In the genomic region with DNA sequence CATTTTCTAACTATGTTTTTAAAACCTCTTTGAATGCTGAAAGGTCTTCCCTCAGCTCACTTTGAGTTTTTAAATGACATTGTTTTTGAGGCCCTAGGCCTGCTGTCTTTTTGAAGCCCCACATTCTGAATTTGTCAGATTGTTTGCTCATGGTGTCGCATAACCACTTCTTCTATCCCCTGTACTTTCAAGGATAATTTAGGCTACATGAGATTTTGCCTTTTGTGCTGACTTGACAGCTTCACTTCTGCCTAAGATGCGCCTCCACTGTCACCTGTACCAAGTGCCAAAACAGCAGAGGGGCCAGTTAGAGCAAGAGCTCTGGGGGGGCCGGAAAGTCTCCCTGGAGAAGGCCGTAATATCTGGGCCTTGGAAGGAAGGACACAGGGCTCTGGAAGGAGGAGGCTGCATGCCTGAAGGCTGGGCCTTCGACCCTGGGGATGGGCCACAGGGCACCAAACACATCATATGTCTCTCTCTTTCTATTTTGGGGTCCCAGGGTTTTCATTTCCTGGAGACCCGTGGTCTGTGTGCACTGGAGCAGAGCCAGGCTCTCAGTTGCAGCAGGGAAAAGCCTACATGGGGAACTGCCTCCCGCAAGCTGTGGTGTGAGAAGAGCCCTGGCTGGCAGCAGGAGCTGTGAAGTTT, we compare ENCODE assay signal across 18 cellular contexts. TPM values are rescaled to one million over a fixed set of nuclear protein-coding genes. Genes with fewer than 3 reads are reported as not detected.
DNase-seq lines count a peak whose midpoint lies in the region; ATAC-seq, FAIRE-seq and TF ChIP-seq lines count a peak whose summit lies in the region.
"Had no signal": no experiment of that assay in that cellular context is flagged by ENCODE, and none has a peak within 500 bp of the region (broad histone marks: within the 10 kb centered on the region; RNA-seq: fewer than 3 reads in every experiment).

No MANE protein-coding gene starts in this region.

- intact Hi-C loops in Caco-2 (cut with micrococcal nuclease; ENCODE audit: unreplicated experiment) = no loop called here
- intact Hi-C loops in OCI-LY7 (cut with micrococcal nuclease; ENCODE audit: unreplicated experiment) = loop anchor here (10.0 kb wide), 1 partner anchor 1722 kb away; no protein-coding TSS in a partner anchor

- DNase-seq in Caco-2 (no peak), GM19239 (ENCODE audit: insufficient read length, low spot score) (no peak), OCI-LY7 (ENCODE audit: low spot score) (peak; percentile 48), medulla oblongata (ENCODE audit: extremely low spot score) (peak; percentile 14), iPS-NIHi11 (ENCODE audit: low spot score) (no peak), NCI-H446 treated with DMSO at 0.1 percent for 48 hours (lab: John Stamatoyannopoulos, UW) (no peak), trophoblast cell (no peak)
- DNase-seq: activated naive CD8-positive, alpha-beta T cell treated with anti-CD3 and anti-CD28 coated beads, Interleukin-2, amount 50 U/mL, for 24 hours; AML-193; MM.1S; NCI-H2029; nucleus accumbens had no signal

- BruUV-seq in Caco-2 (replicated peaks; lab: Mats Ljungman, UMichigan) = TSS peak; percentile 5
- TSS peak; percentile 49 for BruUV-seq in OCI-LY7 (replicated peaks; lab: Mats Ljungman, UMichigan)

- no peaks in the 10 kb centered on the region for H3K9me3 ChIP-seq in Caco-2
- H3K9me3 ChIP-seq in OCI-LY7 (ENCODE audit: low read length) = no peaks in the 10 kb centered on the region
- H3K9me3 ChIP-seq in trophoblast cell (ENCODE audit: insufficient read depth, low read depth, low read length) = peaks cover 3% of the 10 kb centered on the region

- no peaks in the 10 kb centered on the region for H3K27me3 Mint-ChIP-seq in Caco-2 (ENCODE audit: insufficient read depth, unreplicated experiment)
- H3K27me3 Mint-ChIP-seq: activated naive CD8-positive, alpha-beta T cell treated with anti-CD3 and anti-CD28 coated beads, Interleukin-2, amount 50 U/mL, for 24 hours had no signal

- no CpG with 5 or more reads among the region's 7 CpGs for WGBS in trophoblast cell (ENCODE audit: extremely low coverage, insufficient coverage, insufficient read length)

- no peaks in the 10 kb centered on the region for H3K9me3 Mint-ChIP-seq in Caco-2 (ENCODE audit: unreplicated experiment)
- H3K9me3 Mint-ChIP-seq: activated naive CD8-positive, alpha-beta T cell treated with anti-CD3 and anti-CD28 coated beads, Interleukin-2, amount 50 U/mL, for 24 hours; stimulated activated effector memory CD8-positive, alpha-beta T cell treated with anti-CD3 and anti-CD28 coated beads, Interleukin-12 subunit alpha, Interleukin-12 subunit beta, amount 100 ng/mL, for 72 hours; T-helper 1 cell treated with Interleukin-12 subunit alpha and Interleukin-12 subunit beta and Interleukin-4 antibody, amounts not matched to agents 30 μg/mL and 1 μg/mL, for 36 hours had no signal

- no peak overlapping the region for H3K14ac ChIP-seq in trophoblast cell (ENCODE audit: low read length)

- no peak overlapping the region for H3K27ac Mint-ChIP-seq in Caco-2 (ENCODE audit: unreplicated experiment)
- H3K27ac Mint-ChIP-seq: activated naive CD8-positive, alpha-beta T cell treated with anti-CD3 and anti-CD28 coated beads, Interleukin-2, amount 50 U/mL, for 24 hours; stimulated activated effector memory CD8-positive, alpha-beta T cell treated with anti-CD3 and anti-CD28 coated beads, Interleukin-12 subunit alpha, Interleukin-12 subunit beta, amount 100 ng/mL, for 72 hours; T-helper 1 cell treated with Interleukin-12 subunit alpha and Interleukin-12 subunit beta and Interleukin-4 antibody, amounts not matched to agents 30 μg/mL and 1 μg/mL, for 36 hours had no signal

- no peak overlapping the region for H4K8ac ChIP-seq in trophoblast cell (ENCODE audit: low read depth, low read length)

- H3K79me2 ChIP-seq in OCI-LY7 (ENCODE audit: insufficient read depth, low read depth, low read length) (no peaks in the 10 kb centered on the region), trophoblast cell (ENCODE audit: control insufficient read depth, insufficient read depth, low read length, poor library complexity) (no peaks in the 10 kb centered on the region)

- no peak overlapping the region for H2BK12ac ChIP-seq in trophoblast cell (ENCODE audit: low read length)

- no peaks in the 10 kb centered on the region for H4K20me1 ChIP-seq in OCI-LY7 (ENCODE audit: insufficient read depth, low read length)

- ATAC-seq in GM19397 (IDR thresholded peaks at IDR 0.05; ENCODE audit: unreplicated experiment) = no peak
- ATAC-seq: activated CD4-positive, CD25-positive, alpha-beta regulatory T cell treated with anti-CD3 and anti-CD28 coated beads, Interleukin-2, amount 50 U/mL, for 24 hours; activated naive CD8-positive, alpha-beta T cell treated with anti-CD3 and anti-CD28 coated beads, Interleukin-2, amount 50 U/mL, for 24 hours; stimulated activated effector memory CD8-positive, alpha-beta T cell treated with anti-CD3 and anti-CD28 coated beads, Interleukin-12 subunit alpha, Interleukin-12 subunit beta, amount 100 ng/mL, for 72 hours had no signal

- POLR2A ChIA-PET in Caco-2 (lab: Charles Lee) (no interaction called here), OCI-LY7 (lab: Charles Lee) (interaction anchor here (0.6 to 1.8 kb wide), 9 partner anchors 9 to 208 kb away, joined by 3 to 6 read pairs (median 3); partner anchors contain the start of genes RBM22 and RPS14)

- peak; percentile 74 for FAIRE-seq in GM19239 (lab: Jason Lieb, UNC)
- FAIRE-seq: keratinocyte had no signal

- peak overlapping the region; percentile 42 for H3K27ac ChIP-seq in OCI-LY7 (ENCODE audit: low read depth, low read length, poor library complexity, severe bottlenecking)
- H3K27ac ChIP-seq in trophoblast cell (ENCODE audit: low read depth, low read length) = no peak overlapping the region
- H3K27ac ChIP-seq: epithelial cell of prostate had no signal

- no peak overlapping the region for H4K12ac ChIP-seq in trophoblast cell (ENCODE audit: low read depth, low read length)

- no peak overlapping the region for H2BK5ac ChIP-seq in trophoblast cell (ENCODE audit: low read depth, low read length, poor library complexity)

- TF ChIP-seq CTCF in Caco-2 (IDR thresholded peaks at IDR 0.05; ENCODE audit: insufficient read depth in 1 of 2, low read depth in 1 of 2, low read length in 1 of 2, severe bottlenecking in 1 of 2, unreplicated experiment in 1 of 2) = no peak
- TF ChIP-seq CTCF in OCI-LY7 (conservative IDR thresholded peaks at IDR 0.05; ENCODE audit: low read length) = no peak

- H2AFZ ChIP-seq in OCI-LY7 (ENCODE audit: low read length) (no peak overlapping the region), trophoblast cell (ENCODE audit: insufficient read depth, low read length, poor library complexity) (no peak overlapping the region)

- no peak overlapping the region for H2AK5ac ChIP-seq in trophoblast cell (ENCODE audit: low read length)

- H3K18ac ChIP-seq in trophoblast cell (ENCODE audit: low read length) = no peak overlapping the region

- peaks cover 66% of the 10 kb centered on the region for H3K36me3 Mint-ChIP-seq in Caco-2 (ENCODE audit: insufficient read depth, unreplicated experiment)
- H3K36me3 Mint-ChIP-seq: stimulated activated effector memory CD8-positive, alpha-beta T cell treated with anti-CD3 and anti-CD28 coated beads, Interleukin-12 subunit alpha, Interleukin-12 subunit beta, amount 100 ng/mL, for 72 hours had no signal

- no peak overlapping the region for H3K4me3 Mint-ChIP-seq in Caco-2 (ENCODE audit: unreplicated experiment)
- H3K4me3 Mint-ChIP-seq: activated naive CD8-positive, alpha-beta T cell treated with anti-CD3 and anti-CD28 coated beads, Interleukin-2, amount 50 U/mL, for 24 hours; stimulated activated effector memory CD8-positive, alpha-beta T cell treated with anti-CD3 and anti-CD28 coated beads, Interleukin-12 subunit alpha, Interleukin-12 subunit beta, amount 100 ng/mL, for 72 hours; T-helper 1 cell treated with Interleukin-12 subunit alpha and Interleukin-12 subunit beta and Interleukin-4 antibody, amounts not matched to agents 30 μg/mL and 1 μg/mL, for 36 hours had no signal

- CTCF ChIA-PET in Caco-2 (lab: Charles Lee) = interaction anchor here (0.6 kb wide), 1 partner anchor 190 kb away, joined by 7 read pairs; no protein-coding TSS in a partner anchor
- CTCF ChIA-PET in OCI-LY7 (lab: Charles Lee; ENCODE audit: unreplicated experiment) = interaction anchor here (0.8 to 1.6 kb wide), 2 partner anchors 12 to 98 kb away, joined by 3 to 4 read pairs; no protein-coding TSS in a partner anchor

- H3K4me2 ChIP-seq in OCI-LY7 (ENCODE audit: low read length) (peak overlapping the region; percentile 70), trophoblast cell (ENCODE audit: low read length) (no peak overlapping the region)

- no peaks in the 10 kb centered on the region for H3K9me2 ChIP-seq in OCI-LY7 (ENCODE audit: insufficient read depth, low read length)

- H3K36me3 ChIP-seq in Caco-2 (ENCODE audit: control insufficient read depth, insufficient read depth, low read length) = no peaks in the 10 kb centered on the region; the same call in none of the 2 replicates
- H3K36me3 ChIP-seq in OCI-LY7 (ENCODE audit: insufficient read depth, low read length) = no peaks in the 10 kb centered on the region
- peaks cover 51 to 67% of the 10 kb centered on the region in 2 experiments for H3K36me3 ChIP-seq in trophoblast cell (ENCODE audit: control insufficient read depth in 1 of 2, insufficient read depth in 2 of 2, low read length in 2 of 2)

- H4K91ac ChIP-seq in trophoblast cell (ENCODE audit: low read depth, low read length) = no peak overlapping the region

- H3K27me3 ChIP-seq in Caco-2 (replicated peaks; ENCODE audit: control insufficient read depth, insufficient read depth, low read length) (no peaks in the 10 kb centered on the region), trophoblast cell (ENCODE audit: insufficient read depth, low read length) (no peaks in the 10 kb centered on the region)

- peaks cover 15% of the 10 kb centered on the region for H3K4me1 Mint-ChIP-seq in Caco-2 (ENCODE audit: low read depth, unreplicated experiment)
- H3K4me1 Mint-ChIP-seq: activated naive CD8-positive, alpha-beta T cell treated with anti-CD3 and anti-CD28 coated beads, Interleukin-2, amount 50 U/mL, for 24 hours; stimulated activated effector memory CD8-positive, alpha-beta T cell treated with anti-CD3 and anti-CD28 coated beads, Interleukin-12 subunit alpha, Interleukin-12 subunit beta, amount 100 ng/mL, for 72 hours had no signal

- peaks cover 12% of the 10 kb centered on the region for H3K4me1 ChIP-seq in Caco-2
- peaks cover 27% of the 10 kb centered on the region for H3K4me1 ChIP-seq in OCI-LY7 (ENCODE audit: insufficient read depth, low read length, poor library complexity, severe bottlenecking)
- peaks cover 7% of the 10 kb centered on the region in 2 experiments for H3K4me1 ChIP-seq in trophoblast cell (ENCODE audit: control insufficient read depth in 1 of 2, insufficient read depth in 2 of 2, low read length in 2 of 2)

- H3K23ac ChIP-seq in trophoblast cell (ENCODE audit: low read length) = no peak overlapping the region

- no peak overlapping the region for H2BK120ac ChIP-seq in trophoblast cell (ENCODE audit: insufficient read depth, low read length, poor library complexity)

- no peak overlapping the region for H3K4me3 ChIP-seq in Caco-2 (ENCODE audit: low read depth, low read length)
- H3K4me3 ChIP-seq in OCI-LY7 (ENCODE audit: low read depth, low read length, poor library complexity, severe bottlenecking) = peak overlapping the region; percentile 16
- H3K4me3 ChIP-seq in trophoblast cell (ENCODE audit: low read depth, low read length) = no peak overlapping the region

- H3K4ac ChIP-seq in trophoblast cell (ENCODE audit: low read depth, low read length) = no peak overlapping the region

- no peak overlapping the region for H3K9ac ChIP-seq in trophoblast cell (ENCODE audit: low read length)

- peaks cover 4% of the 10 kb centered on the region for H3K79me1 ChIP-seq in trophoblast cell (ENCODE audit: low read length)

RNA-seq across cellular contexts. Expression of gene NDST1, which starts 49.1 kb away (rescaled TPM):
- 106 and 110 TPM in 2 replicates for total RNA-seq in Caco-2 (2022)
- 8.8 and 9.5 TPM in 2 replicates for total RNA-seq in OCI-LY7 (2014; rRNA removed; shearing (Covaris generic))
- total RNA-seq in OCI-LY7 (2022) = 26.6 and 28.4 TPM in 2 replicates
- polyA plus RNA-seq in trophoblast cell (2013) = 98.1 and 98.9 TPM in 2 replicates

Comparison
In these comparisons a context has a peak if more than half of its experiments do, and no peak if none do; other contexts are left out.
1. DNase-seq: peak in OCI-LY7 (single experiment) and medulla oblongata (single experiment); none in Caco-2 (0 of 2), GM19239 (single experiment), iPS-NIHi11 (single experiment), NCI-H446 treated with DMSO at 0.1 percent for 48 hours (single experiment) and trophoblast cell (0 of 2).